1 cellular context compared by ENCODE assay signal in genomic region chr2:34547900-34548299, GRCh38.
TF ChIP-seq lines count a peak whose summit lies in the region.

No MANE protein-coding gene starts in this region.

TF ChIP-seq in WTC11, 78 proteins besides CTCF, POLR2A, EP300 and RAD21 (continued from another document):
- no peak for TF ChIP-seq ZNF425 (CRISPR knock-in tag; conservative IDR thresholded peaks at IDR 0.05)
